Comparison of ENCODE assay signal across 9 cellular contexts in genomic region chr6:11585426-11586016, GRCh38. TPM values are rescaled to one million over a fixed set of nuclear protein-coding genes. Genes with fewer than 3 reads are reported as not detected.
DNase-seq lines count a peak whose midpoint lies in the region; ATAC-seq, FAIRE-seq and TF ChIP-seq lines count a peak whose summit lies in the region.
"Had no signal": no experiment of that assay in that cellular context is flagged by ENCODE, and none has a peak within 500 bp of the region (broad histone marks: within the 10 kb centered on the region; RNA-seq: fewer than 3 reads in every experiment).

No MANE protein-coding gene starts in this region.

- no peaks in the 10 kb centered on the region for H3K79me2 ChIP-seq in DND-41 (ENCODE audit: insufficient read depth, low read length)

- no peak overlapping the region for H3K4me2 ChIP-seq in DND-41 (ENCODE audit: insufficient read depth, low read length)

- no peak for DNase-seq in DND-41
- peak; percentile 15 for DNase-seq in HuH-7.5 (ENCODE audit: low spot score)
- DNase-seq in SK-MEL-5 (ENCODE audit: low read depth, low spot score), result peak; percentile 82
- DNase-seq in frontal cortex (ENCODE audit: low spot score in 2 of 2), result peak in 1 of 2 donors; percentile 27
- DNase-seq in superior temporal gyrus (ENCODE audit: extremely low spot score), result peak; percentile 83
- no peak for DNase-seq in mesenteric fat pad (ENCODE audit: low spot score)
- DNase-seq in activated CD4-positive, alpha-beta T cell treated with anti-CD3 and anti-CD28 coated beads for 48 hours, result no peak
- no peak for DNase-seq in lower leg skin (ENCODE audit: low spot score in 2 of 2)

- no peak overlapping the region for H3K9ac ChIP-seq in DND-41 (ENCODE audit: low read depth, low read length)

- no peak overlapping the region for H3K27ac ChIP-seq in DND-41 (ENCODE audit: low read length)

- H3K4me1 ChIP-seq in DND-41 (ENCODE audit: insufficient read depth, low read length), result no peaks in the 10 kb centered on the region

- peak; percentile 52 for FAIRE-seq in frontal cortex (lab: Jason Lieb, UNC)

- H3K27me3 ChIP-seq in DND-41 (ENCODE audit: insufficient read depth, low read length, poor library complexity), result no peaks in the 10 kb centered on the region

- TF ChIP-seq CTCF in DND-41 (IDR thresholded peaks at IDR 0.05; ENCODE audit: borderline replicate concordance, extremely low read depth, low read length, poor library complexity, severe bottlenecking) (peak; percentile 71), lower leg skin (IDR thresholded peaks at IDR 0.05) (no peak)

- intact Hi-C loops in lower leg skin (cut with DNase I; ENCODE audit: low total_unique reads), result loop anchor here (5.0 kb wide), 1 partner anchor 702 kb away; no protein-coding TSS in a partner anchor

- H4K20me1 ChIP-seq in DND-41 (ENCODE audit: insufficient read depth, low read length), result no peaks in the 10 kb centered on the region

- ATAC-seq in DND-41 (ENCODE audit: insufficient read depth, low read depth), result no peak
- ATAC-seq: naive thymus-derived CD8-positive, alpha-beta T cell had no signal

- TF ChIP-seq POLR2A in lower leg skin (IDR thresholded peaks at IDR 0.05), result no peak

- in situ Hi-C loops in SK-MEL-5 (cut with HindIII; ENCODE audit: low pct_unique_long_range_greater_than_20kb, low sequenced_read_pairs), result no loop called here

- no peaks in the 10 kb centered on the region for H3K36me3 ChIP-seq in DND-41 (ENCODE audit: insufficient read depth, low read length)

- H3K4me3 ChIP-seq in DND-41 (ENCODE audit: low read depth in 1 of 2, low read length in 2 of 2) (no peak overlapping the region), lower leg skin (ENCODE audit: low read depth, poor library complexity, severe bottlenecking) (no peak overlapping the region)

- H3K9me3 ChIP-seq in DND-41 (ENCODE audit: insufficient read depth, low read length, severe bottlenecking), result no peaks in the 10 kb centered on the region

- WGBS in lower leg skin, 2 donors, result 15 to 16% methylated on average over 1 of the region's 1 CpG

- no peak overlapping the region for H2AFZ ChIP-seq in DND-41 (ENCODE audit: low read depth, low read length)

RNA-seq across cellular contexts. Expression of gene TMEM170B, which starts 48.0 kb away (rescaled TPM):
- 5.8 and 6.6 TPM in 2 replicates for total RNA-seq in SK-MEL-5 (2014; rRNA removed; shearing (Covaris generic))
- polyA plus RNA-seq in SK-MEL-5 (2015; cell fraction: cytosol; rRNA removed), result 3.8 and 4.9 TPM in 2 replicates
- polyA plus RNA-seq in SK-MEL-5 (2015; cell fraction: nucleus; rRNA removed), result 6.6 and 7.3 TPM in 2 replicates
- 51.8 TPM for total RNA-seq in frontal cortex
- total RNA-seq in mesenteric fat pad, result 13.5 TPM
- 1 to 10 TPM in 2 of 4 donors, under 1 TPM in 2; 0.34 to 2.1 (median 1.3) TPM for total RNA-seq in lower leg skin

Comparison
In these comparisons a context has a peak if more than half of its experiments do, and no peak if none do; other contexts are left out.
1. DNase-seq: peak in HuH-7.5 (single experiment), SK-MEL-5 (single experiment) and superior temporal gyrus (single experiment); none in DND-41 (single experiment), mesenteric fat pad (single experiment), activated CD4-positive, alpha-beta T cell treated with anti-CD3 and anti-CD28 coated beads for 48 hours (single experiment) and lower leg skin (0 of 2).